In the genomic region with DNA sequence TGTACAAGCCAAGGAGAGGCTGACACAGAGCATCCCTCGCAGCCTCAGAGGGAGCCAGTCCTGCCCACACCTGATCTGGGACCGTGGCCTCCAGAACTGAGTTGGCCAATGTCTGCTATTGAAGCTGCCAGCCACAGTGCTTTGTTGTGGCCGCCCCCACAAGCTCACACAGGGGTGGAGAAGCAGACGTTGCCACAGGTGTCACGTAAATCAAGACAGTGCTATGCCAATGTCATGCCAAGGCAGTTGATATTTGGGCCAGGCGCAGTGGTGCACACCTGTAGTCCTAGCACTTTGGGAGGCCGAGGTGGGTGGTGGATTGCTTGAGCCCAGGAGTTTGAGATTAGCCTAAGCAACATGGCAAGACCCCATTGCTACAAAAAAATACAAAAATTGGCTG, we compare ENCODE assay signal across 12 cellular contexts. TPM values are rescaled to one million over a fixed set of nuclear protein-coding genes. Genes with fewer than 3 reads are reported as not detected.
DNase-seq lines count a peak whose midpoint lies in the region; ATAC-seq and TF ChIP-seq lines count a peak whose summit lies in the region.
"Had no signal": no experiment of that assay in that cellular context is flagged by ENCODE, and none has a peak within 500 bp of the region (broad histone marks: within the 10 kb centered on the region; RNA-seq: fewer than 3 reads in every experiment).

No MANE protein-coding gene starts in this region.

- no peaks in the 10 kb centered on the region for H3K27me3 ChIP-seq in CD8-positive, alpha-beta T cell (ENCODE audit: insufficient read depth, low read length)
- no peaks in the 10 kb centered on the region for H3K27me3 ChIP-seq in MM.1S (replicated peaks; ENCODE audit: insufficient read depth, low read length)
- no peaks in the 10 kb centered on the region for H3K27me3 ChIP-seq in lower lobe of right lung (ENCODE audit: low read depth)
- H3K27me3 ChIP-seq in upper lobe of left lung: no peaks in the 10 kb centered on the region

- POLR2A ChIA-PET in CD8-positive, alpha-beta T cell (lab: Charles Lee): interaction anchor here (1.8 kb wide), 1 partner anchor 10 kb away, joined by 10 read pairs; no protein-coding TSS in a partner anchor

- intact Hi-C loops in CD8-positive, alpha-beta T cell (cut with DNase I, micrococcal nuclease): loop anchor here in 1 of 2 experiments (5.0 kb wide), 1 partner anchor 480 kb away; no protein-coding TSS in a partner anchor
- intact Hi-C loops in lower lobe of right lung (cut with DNase I): no loop called here

- peak overlapping the region; percentile 54 for H3K9ac ChIP-seq in MM.1S (ENCODE audit: low read length)

- H3K4me1 Mint-ChIP-seq in CD8-positive, alpha-beta T cell (ENCODE audit: low read depth): peaks cover 67% of the 10 kb centered on the region
- H3K4me1 Mint-ChIP-seq in activated T-cell treated with anti-CD3 and anti-CD28 coated beads, Interleukin-2, amount 50 U/mL, for 4 hours (ENCODE audit: low read depth): peaks cover 65% of the 10 kb centered on the region

- no peak for TF ChIP-seq POLR2A in upper lobe of left lung (IDR thresholded peaks at IDR 0.05)

- H3K79me2 ChIP-seq in MM.1S (ENCODE audit: low read length): peaks cover 8% of the 10 kb centered on the region

- no peak overlapping the region for H3K4me3 ChIP-seq in CD8-positive, alpha-beta T cell (ENCODE audit: low read depth, low read length)
- no peak overlapping the region for H3K4me3 ChIP-seq in MM.1S (ENCODE audit: low read length)
- no peak overlapping the region for H3K4me3 ChIP-seq in lower lobe of right lung
- H3K4me3 ChIP-seq in upper lobe of left lung: no peak overlapping the region
- H3K4me3 ChIP-seq: PC-9 had no signal

- H3K27ac ChIP-seq in CD8-positive, alpha-beta T cell (ENCODE audit: low read depth, low read length): no peak overlapping the region
- peak overlapping the region; percentile 99 for H3K27ac ChIP-seq in MM.1S (ENCODE audit: low read length)
- no peak overlapping the region for H3K27ac ChIP-seq in lower lobe of right lung
- no peak overlapping the region for H3K27ac ChIP-seq in upper lobe of left lung
- H3K27ac ChIP-seq: PC-9 had no signal

- peak overlapping the region; percentile 56 for H3K4me3 Mint-ChIP-seq in CD8-positive, alpha-beta T cell
- H3K4me3 Mint-ChIP-seq in activated T-cell treated with anti-CD3 and anti-CD28 coated beads, Interleukin-2, amount 50 U/mL, for 4 hours: no peak overlapping the region

- H3K36me3 Mint-ChIP-seq in CD8-positive, alpha-beta T cell: peaks cover 3% of the 10 kb centered on the region
- no peaks in the 10 kb centered on the region for H3K36me3 Mint-ChIP-seq in activated T-cell treated with anti-CD3 and anti-CD28 coated beads, Interleukin-2, amount 50 U/mL, for 4 hours (ENCODE audit: insufficient read depth)

- H3F3A ChIP-seq in MM.1S (ENCODE audit: insufficient read depth, low read length): peaks cover 55% of the 10 kb centered on the region

- no peaks in the 10 kb centered on the region for H3K9me3 ChIP-seq in CD8-positive, alpha-beta T cell (ENCODE audit: low read length)
- H3K9me3 ChIP-seq in MM.1S (replicated peaks; ENCODE audit: insufficient read depth, low read length) (no peaks in the 10 kb centered on the region), lower lobe of right lung (no peaks in the 10 kb centered on the region), upper lobe of left lung (peaks cover 0 to 5% (median 2%) of the 10 kb centered on the region in 4 donors)

- no peaks in the 10 kb centered on the region for H3K27me3 Mint-ChIP-seq in CD8-positive, alpha-beta T cell (ENCODE audit: low read depth)
- no peaks in the 10 kb centered on the region for H3K27me3 Mint-ChIP-seq in activated T-cell treated with anti-CD3 and anti-CD28 coated beads, Interleukin-2, amount 50 U/mL, for 4 hours (ENCODE audit: low read depth)

- peaks cover 14% of the 10 kb centered on the region for H3K9me3 Mint-ChIP-seq in CD8-positive, alpha-beta T cell
- H3K9me3 Mint-ChIP-seq in activated T-cell treated with anti-CD3 and anti-CD28 coated beads, Interleukin-2, amount 50 U/mL, for 4 hours: no peaks in the 10 kb centered on the region

- DNase-seq in CD8-positive, alpha-beta T cell: peak; percentile 21 to 79 (median 50)
- peak; percentile 41 for DNase-seq in MM.1S
- DNase-seq in activated T-cell treated with anti-CD3 and anti-CD28 coated beads, Interleukin-2, amount 50 U/mL, for 4 hours: peak; percentile 34
- peak; percentile 36 for DNase-seq in lower lobe of right lung
- DNase-seq in upper lobe of left lung: no peak
- no peak for DNase-seq in EL
- DNase-seq: NCI-H446 had no signal

- no peaks in the 10 kb centered on the region for H3K36me3 ChIP-seq in CD8-positive, alpha-beta T cell (ENCODE audit: insufficient read depth, low read length)
- H3K36me3 ChIP-seq in MM.1S (replicated peaks; ENCODE audit: insufficient read depth, low read length) (no peaks in the 10 kb centered on the region), lower lobe of right lung (peaks cover 4% of the 10 kb centered on the region), upper lobe of left lung (peaks cover 0 to 4% (median 0%) of the 10 kb centered on the region in 4 donors)

- peak overlapping the region; percentile 43 for H3K4me2 ChIP-seq in MM.1S (ENCODE audit: low read depth, low read length)

- peaks cover 56% of the 10 kb centered on the region for H3K4me1 ChIP-seq in CD8-positive, alpha-beta T cell (ENCODE audit: insufficient read depth, low read length)
- H3K4me1 ChIP-seq in MM.1S (ENCODE audit: low read length) (peaks cover 61% of the 10 kb centered on the region), lower lobe of right lung (peaks cover 29% of the 10 kb centered on the region), upper lobe of left lung (peaks cover 5 to 26% (median 19%) of the 10 kb centered on the region in 4 donors)

- H4K20me1 ChIP-seq in MM.1S (ENCODE audit: insufficient read depth, low read length): no peaks in the 10 kb centered on the region

- CTCF ChIA-PET in CD8-positive, alpha-beta T cell (lab: Charles Lee): interaction anchor here (1.1 to 1.5 kb wide), 2 partner anchors 11 kb away, joined by 3 to 5 read pairs; no protein-coding TSS in a partner anchor

- WGBS in upper lobe of left lung, 2 donors: 86 to 93% methylated on average over 3 to 7 of the region's 7 CpGs

- peak; percentile 39 for ATAC-seq in CD8-positive, alpha-beta T cell
- ATAC-seq in activated T-cell treated with anti-CD3 and anti-CD28 coated beads, Interleukin-2, amount 50 U/mL, for 4 hours: no peak
- no peak for ATAC-seq in lower lobe of right lung
- no peak for ATAC-seq in upper lobe of left lung (ENCODE audit: low FRiP score in 2 of 2)
- no peak for ATAC-seq in GM19467 (IDR thresholded peaks at IDR 0.05; ENCODE audit: unreplicated experiment)
- no peak for ATAC-seq in HG02973 (IDR thresholded peaks at IDR 0.05; ENCODE audit: unreplicated experiment)
- ATAC-seq: HCT116 had no signal

- no peaks in the 10 kb centered on the region for H3K9me2 ChIP-seq in MM.1S (replicated peaks; ENCODE audit: insufficient read depth, low read length)

- H2AFZ ChIP-seq in MM.1S (ENCODE audit: low read length): no peak overlapping the region
- H2AFZ ChIP-seq: PC-9 had no signal

- H3K27ac Mint-ChIP-seq in CD8-positive, alpha-beta T cell: peak overlapping the region; percentile 64
- H3K27ac Mint-ChIP-seq: CD14-positive monocyte had no signal

- TF ChIP-seq CTCF in CD8-positive, alpha-beta T cell (IDR thresholded peaks at IDR 0.05): no peak
- TF ChIP-seq CTCF in MM.1S (IDR thresholded peaks at IDR 0.05; ENCODE audit: low read length) (no peak), lower lobe of right lung (IDR thresholded peaks at IDR 0.05) (no peak), upper lobe of left lung (IDR thresholded peaks at IDR 0.05) (no peak)

- TF ChIP-seq EP300 in upper lobe of left lung (IDR thresholded peaks at IDR 0.05): no peak

RNA-seq across cellular contexts. Expression of a gene that starts 17.3 kb away (rescaled TPM):
- under 1 TPM in 1 of 2 experiments, not detected in 1; 0.08 TPM for total RNA-seq in CD8-positive, alpha-beta T cell
- 10 to 100 TPM in 2 of 3 donors, 1 to 10 TPM in 1; 9.5 to 16.7 (median 10.5) TPM for total RNA-seq in activated T-cell treated with anti-CD3 and anti-CD28 coated beads, Interleukin-2, amount 50 U/mL, for 4 hours
- total RNA-seq in lower lobe of right lung (not detected), upper lobe of left lung (under 1 TPM in 2 of 6 donors, not detected in 4; 0.06 to 0.07 TPM)

RNA-seq across cellular contexts. Expression of a gene that starts 32.7 kb away (rescaled TPM):
- total RNA-seq in CD8-positive, alpha-beta T cell: 10 to 100 TPM; 56.8 to 58.9 TPM
- 100 to 1,000 TPM; 143 to 150 (median 145) TPM for total RNA-seq in activated T-cell treated with anti-CD3 and anti-CD28 coated beads, Interleukin-2, amount 50 U/mL, for 4 hours
- total RNA-seq in lower lobe of right lung (135 TPM), upper lobe of left lung (100 to 1,000 TPM; 135 to 311 (median 204) TPM)

Comparison
In these comparisons a context has a peak if more than half of its experiments do, and no peak if none do; other contexts are left out.
1. DNase-seq: peak in CD8-positive, alpha-beta T cell (7 of 7), MM.1S (single experiment), activated T-cell treated with anti-CD3 and anti-CD28 coated beads, Interleukin-2, amount 50 U/mL, for 4 hours (single experiment) and lower lobe of right lung (single experiment); none in upper lobe of left lung (0 of 2) and EL (single experiment).
2. RNA of a gene that starts 17.3 kb away (total RNA-seq): 9.5 to 16.7 TPM in activated T-cell treated with anti-CD3 and anti-CD28 coated beads, Interleukin-2, amount 50 U/mL, for 4 hours; 0.08 TPM in CD8-positive, alpha-beta T cell, not detected in lower lobe of right lung (single experiment) and 0.06 to 0.07 TPM in upper lobe of left lung; every median in the first group is over 4 times any median in the second.